In the genomic region with DNA sequence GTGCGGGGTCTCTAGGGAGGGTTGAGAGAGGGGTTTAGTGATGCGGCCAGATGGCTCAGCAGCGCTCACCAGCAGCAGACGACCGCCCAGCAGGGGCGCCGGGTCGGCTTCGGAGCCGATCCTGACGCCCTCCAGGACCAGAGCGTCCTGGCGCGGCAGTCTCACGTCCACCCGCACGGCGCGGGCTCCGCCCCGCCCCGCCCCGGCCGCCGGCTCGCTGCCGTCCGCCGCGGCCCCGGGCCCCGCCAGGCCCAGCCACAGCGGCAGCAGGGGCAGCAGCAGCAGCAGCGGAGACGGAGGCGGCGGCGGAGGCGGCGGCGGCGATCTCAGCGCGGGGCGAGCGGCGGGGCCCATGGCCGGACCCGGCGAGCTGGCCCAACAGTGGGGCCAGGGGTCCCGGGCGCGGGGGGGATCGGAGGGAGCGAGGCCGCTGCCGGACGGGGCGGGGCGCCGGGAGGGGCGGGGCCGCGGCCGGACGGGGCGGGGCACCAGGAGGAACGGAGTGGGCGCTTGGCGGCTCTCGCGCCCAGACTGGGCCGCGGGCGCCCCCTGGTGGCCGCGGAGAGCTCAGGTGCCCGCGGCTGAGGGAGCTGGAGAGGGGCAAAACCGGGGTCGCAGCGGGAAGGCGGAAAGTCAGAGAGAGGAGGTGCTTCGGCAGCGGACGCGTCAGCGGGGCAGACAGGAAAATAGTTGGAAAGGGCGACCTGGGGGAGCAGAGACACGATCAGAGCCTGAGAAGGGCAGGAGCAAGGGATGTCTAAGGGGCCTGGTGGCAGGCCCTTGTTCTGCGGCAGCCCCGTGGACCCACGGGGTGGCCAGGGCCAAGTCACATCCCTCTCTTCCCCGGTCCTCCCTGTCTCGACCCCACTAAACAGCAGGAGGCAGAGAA, we compare ENCODE assay signal across 8 cellular contexts. TPM values are rescaled to one million over a fixed set of nuclear protein-coding genes. Genes with fewer than 3 reads are reported as not detected.
DNase-seq lines count a peak whose midpoint lies in the region; ATAC-seq and TF ChIP-seq lines count a peak whose summit lies in the region.

A gene (minus strand): TSS at position 452 of the 889 bp plus-strand sequence. CDS start 98 bp downstream, at position 354.

- no peaks in the 10 kb centered on the region for H3K36me3 Mint-ChIP-seq in activated CD8-positive, alpha-beta T cell treated with anti-CD3 and anti-CD28 coated beads for 36 hours (ENCODE audit: low read depth)

- peak; percentile 88 for TF ChIP-seq CTCF in A673 (conservative IDR thresholded peaks at IDR 0.05; ENCODE audit: low read depth, low read length)
- peak; percentile 89 for TF ChIP-seq CTCF in activated CD8-positive, alpha-beta T cell treated with anti-CD3 and anti-CD28 coated beads for 36 hours (IDR thresholded peaks at IDR 0.05)
- peak; percentile 90 for TF ChIP-seq CTCF in lung (IDR thresholded peaks at IDR 0.05; ENCODE audit: control extremely low read depth, extremely low read depth)

- H3K4me3 ChIP-seq in A673 (ENCODE audit: low read depth, low read length, poor library complexity, severe bottlenecking) (peak within 1 kb of the TSS; percentile 58), ectodermal cell (ENCODE audit: insufficient read depth, low read depth, low read length) (peak within 1 kb of the TSS; percentile 50), lung (peak within 1 kb of the TSS; percentile 77)

- peaks cover 15% of the 10 kb centered on the region for H3K4me1 Mint-ChIP-seq in activated CD8-positive, alpha-beta T cell treated with anti-CD3 and anti-CD28 coated beads for 36 hours (ENCODE audit: low read depth)

- H3K4me3 Mint-ChIP-seq in activated CD8-positive, alpha-beta T cell treated with anti-CD3 and anti-CD28 coated beads for 36 hours = peak within 1 kb of the TSS; percentile 76

- CTCF ChIA-PET in A673 (lab: Charles Lee) = interaction anchor here (0.6 to 1.2 kb wide), 14 partner anchors 9 to 717 kb away, joined by 3 to 11 read pairs (median 4); a partner anchor contains a TSS
- CTCF ChIA-PET in activated CD8-positive, alpha-beta T cell treated with anti-CD3 and anti-CD28 coated beads for 36 hours (lab: Charles Lee) = interaction anchor here (0.6 to 21.0 kb wide), 38 partner anchors 8 to 284 kb away, joined by 3 to 472 read pairs (median 4); a partner anchor contains a TSS

- H3K27ac ChIP-seq in A673 (ENCODE audit: low read depth, low read length, poor library complexity, severe bottlenecking) (peak within 1 kb of the TSS; percentile 54), ectodermal cell (ENCODE audit: insufficient read depth, low read depth, low read length, poor library complexity, severe bottlenecking) (no peak within 1 kb of the TSS), lung (ENCODE audit: low read depth in 1 of 2, low read length in 1 of 2) (peak within 1 kb of the TSS; percentile 81 to 82)

- H3K9me3 Mint-ChIP-seq in activated CD8-positive, alpha-beta T cell treated with anti-CD3 and anti-CD28 coated beads for 36 hours = no peaks in the 10 kb centered on the region

- POLR2A ChIA-PET in A673 (lab: Charles Lee; ENCODE audit: low non-redundant PET) = no interaction called here
- POLR2A ChIA-PET in activated CD8-positive, alpha-beta T cell treated with anti-CD3 and anti-CD28 coated beads for 36 hours (lab: Charles Lee) = interaction anchor here (0.6 to 2.5 kb wide), 5 partner anchors 30 to 118 kb away, joined by 3 to 19 read pairs (median 3); a partner anchor contains a TSS

- H3K4me1 ChIP-seq in A673 (ENCODE audit: insufficient read depth, low read length, poor library complexity, severe bottlenecking) = peaks cover 4% of the 10 kb centered on the region
- H3K4me1 ChIP-seq in ectodermal cell (ENCODE audit: control insufficient read depth, insufficient read depth, low read length) = peaks cover 7% of the 10 kb centered on the region
- peaks cover 0 to 6% of the 10 kb centered on the region in 2 donors for H3K4me1 ChIP-seq in lung (ENCODE audit: control insufficient read depth in 2 of 2, insufficient read depth in 2 of 2, low read length in 2 of 2)

- DNase-seq in A673 (ENCODE audit: low spot score) = peak; percentile 89
- peak; percentile 89 for DNase-seq in NCI-H69 (lab: John Stamatoyannopoulos, UW)
- DNase-seq in activated CD8-positive, alpha-beta T cell treated with anti-CD3 and anti-CD28 coated beads for 36 hours = peak; percentile 78
- peak; percentile 79 for DNase-seq in lung (ENCODE audit: low spot score)
- peak; percentile 42 to 77 (median 65) for DNase-seq in stimulated activated CD4-positive, alpha-beta T cell treated with anti-CD3 and anti-CD28 coated beads, TNF-alpha, amount 100 ng/mL, for 24 hours (ENCODE audit: low read depth in 3 of 3)

- 3% methylated on average over 95 of the region's 95 CpGs for WGBS in ectodermal cell, 2 experiments
- WGBS in lung, 2 donors = 0 to 2% methylated on average over 51 to 95 of the region's 95 CpGs

- peak within 1 kb of the TSS; percentile 43 for H3K27ac Mint-ChIP-seq in activated CD8-positive, alpha-beta T cell treated with anti-CD3 and anti-CD28 coated beads for 36 hours

- H3K36me3 ChIP-seq in A673 (ENCODE audit: insufficient read depth, low read length, poor library complexity, severe bottlenecking) = no peaks in the 10 kb centered on the region
- H3K36me3 ChIP-seq in ectodermal cell (ENCODE audit: control insufficient read depth, insufficient read depth, low read length) = no peaks in the 10 kb centered on the region
- peaks cover 0 to 12% of the 10 kb centered on the region in 2 donors for H3K36me3 ChIP-seq in lung (ENCODE audit: control insufficient read depth in 2 of 2, insufficient read depth in 2 of 2, low read length in 2 of 2)

- intact Hi-C loops in A673 (cut with micrococcal nuclease; ENCODE audit: unreplicated experiment) = loop anchor here (2.0 kb wide), 1 partner anchor 124 kb away; no protein-coding TSS in a partner anchor
- intact Hi-C loops in activated CD8-positive, alpha-beta T cell treated with anti-CD3 and anti-CD28 coated beads for 36 hours (cut with micrococcal nuclease) = no loop called here

- H3K27me3 Mint-ChIP-seq in activated CD8-positive, alpha-beta T cell treated with anti-CD3 and anti-CD28 coated beads for 36 hours = no peaks in the 10 kb centered on the region

- BruUV-seq in A673 (replicated peaks; lab: Mats Ljungman, UMichigan) = no TSS peak

- peak; percentile 66 for ATAC-seq in GM18520 (IDR thresholded peaks at IDR 0.05; ENCODE audit: unreplicated experiment)
- ATAC-seq in HG03108 (IDR thresholded peaks at IDR 0.05; ENCODE audit: unreplicated experiment) = peak; percentile 59
- ATAC-seq in activated CD8-positive, alpha-beta T cell treated with anti-CD3 and anti-CD28 coated beads for 36 hours = peak; percentile 78
- ATAC-seq in lung (ENCODE audit: insufficient read depth, low FRiP score) = peak; percentile 95

- H3K9me3 ChIP-seq in A673 (ENCODE audit: low read depth, low read length, poor library complexity, severe bottlenecking) (no peaks in the 10 kb centered on the region), ectodermal cell (ENCODE audit: control insufficient read depth, low read length) (no peaks in the 10 kb centered on the region), lung (ENCODE audit: control insufficient read depth in 2 of 2, insufficient read depth in 1 of 2, low read length in 1 of 2) (no peaks in the 10 kb centered on the region)

- H3K27me3 ChIP-seq in A673 (replicated peaks; ENCODE audit: insufficient read depth, low read depth, low read length, poor library complexity) (no peaks in the 10 kb centered on the region), ectodermal cell (ENCODE audit: control insufficient read depth, insufficient read depth, low read length, poor library complexity, severe bottlenecking) (no peaks in the 10 kb centered on the region), lung (ENCODE audit: control insufficient read depth, insufficient read depth) (no peaks in the 10 kb centered on the region)

RNA-seq across cellular contexts. Expression of the gene that starts here (rescaled TPM):
- total RNA-seq in A673 (2021) = 18.9 and 22.4 TPM in 2 replicates
- 1 to 10 TPM; 7.1 to 7.2 TPM for total RNA-seq in activated CD8-positive, alpha-beta T cell treated with anti-CD3 and anti-CD28 coated beads for 36 hours
- 25.0 TPM for polyA plus RNA-seq in ectodermal cell (2013, experiment 1 of 4)
- polyA plus RNA-seq in ectodermal cell (2013, experiment 2 of 4) = 26.4 TPM
- polyA plus RNA-seq in ectodermal cell (2013, experiment 3 of 4) = 22.4 TPM
- 28.3 TPM for polyA plus RNA-seq in ectodermal cell (2013, experiment 4 of 4)
- 10 to 100 TPM in 1 of 2 donors, 1 to 10 TPM in 1; 8.5 to 19.7 TPM for total RNA-seq in lung
- 10 to 100 TPM in 1 of 2 donors, 1 to 10 TPM in 1; 8.9 to 10.4 TPM for polyA plus RNA-seq in lung
